1 cellular context compared by ENCODE assay signal in the genomic region with DNA sequence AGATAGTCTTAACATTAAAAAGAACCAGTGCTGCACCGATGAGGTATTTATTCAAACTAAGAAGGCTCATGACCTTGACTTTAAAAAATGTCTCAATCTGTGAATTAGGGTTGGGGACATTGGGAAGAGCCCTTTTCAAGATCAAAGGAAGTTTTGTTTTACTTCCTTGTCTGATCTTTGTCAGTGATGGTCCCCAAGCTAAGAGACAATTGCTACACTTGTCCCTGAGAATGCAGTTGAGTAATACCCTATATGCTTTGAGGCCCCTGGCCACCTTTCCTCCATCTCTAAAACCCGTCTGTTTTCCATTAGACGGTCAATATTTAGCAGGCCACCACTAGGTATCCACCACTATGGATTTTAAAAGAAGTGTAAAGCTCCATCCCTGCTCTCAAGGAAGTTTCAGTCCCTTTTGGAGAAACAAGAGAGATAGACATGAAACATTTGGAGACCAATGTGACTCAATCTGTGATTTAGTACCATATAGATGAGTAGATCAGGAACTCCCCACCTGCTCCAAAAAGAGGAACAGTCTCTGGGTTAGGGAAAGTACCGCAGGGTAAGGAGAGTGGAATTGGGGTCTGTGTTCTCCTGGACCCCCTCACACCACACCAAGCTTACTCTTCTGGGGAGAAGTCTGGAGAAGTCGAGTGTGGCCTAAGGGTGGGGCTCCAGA.
TF ChIP-seq lines count a peak whose summit lies in the region.

No MANE protein-coding gene starts in this region.

TF ChIP-seq in HepG2, 621 proteins besides CTCF, POLR2A, EP300 and RAD21 (continued from another document and continues in another):
- TF ChIP-seq, protein P1, sequence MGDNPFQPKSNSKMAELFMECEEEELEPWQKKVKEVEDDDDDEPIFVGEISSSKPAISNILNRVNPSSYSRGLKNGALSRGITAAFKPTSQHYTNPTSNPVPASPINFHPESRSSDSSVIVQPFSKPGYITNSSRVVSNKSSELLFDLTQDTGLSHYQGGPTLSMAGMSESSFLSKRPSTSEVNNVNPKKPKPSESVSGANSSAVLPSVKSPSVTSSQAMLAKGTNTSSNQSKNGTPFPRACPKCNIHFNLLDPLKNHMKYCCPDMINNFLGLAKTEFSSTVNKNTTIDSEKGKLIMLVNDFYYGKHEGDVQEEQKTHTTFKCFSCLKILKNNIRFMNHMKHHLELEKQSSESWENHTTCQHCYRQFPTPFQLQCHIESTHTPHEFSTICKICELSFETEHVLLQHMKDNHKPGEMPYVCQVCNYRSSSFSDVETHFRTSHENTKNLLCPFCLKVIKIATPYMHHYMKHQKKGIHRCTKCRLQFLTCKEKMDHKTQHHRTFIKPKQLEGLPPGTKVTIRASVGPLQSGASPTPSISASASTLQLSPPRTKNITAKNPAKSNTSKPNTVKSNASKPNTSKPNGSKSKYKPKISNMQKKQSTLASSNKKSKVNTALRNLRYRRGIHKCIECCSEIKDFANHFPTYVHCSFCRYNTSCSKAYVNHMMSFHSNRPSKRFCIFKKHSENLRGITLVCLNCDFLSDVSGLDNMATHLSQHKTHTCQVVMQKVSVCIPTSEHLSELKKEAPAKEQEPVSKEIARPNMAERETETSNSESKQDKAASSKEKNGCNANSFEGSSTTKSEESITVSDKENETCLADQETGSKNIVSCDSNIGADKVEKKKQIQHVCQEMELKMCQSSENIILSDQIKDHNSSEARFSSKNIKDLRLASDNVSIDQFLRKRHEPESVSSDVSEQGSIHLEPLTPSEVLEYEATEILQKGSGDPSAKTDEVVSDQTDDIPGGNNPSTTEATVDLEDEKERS (CRISPR knock-in tag; IDR thresholded peaks at IDR 0.05), result no peak
- no peak for TF ChIP-seq REPIN1 (CRISPR knock-in tag; IDR thresholded peaks at IDR 0.05; ENCODE audit: borderline replicate concordance, low read depth)
- TF ChIP-seq ZNF30 (CRISPR knock-in tag; IDR thresholded peaks at IDR 0.05), result no peak
- TF ChIP-seq, protein P2, sequence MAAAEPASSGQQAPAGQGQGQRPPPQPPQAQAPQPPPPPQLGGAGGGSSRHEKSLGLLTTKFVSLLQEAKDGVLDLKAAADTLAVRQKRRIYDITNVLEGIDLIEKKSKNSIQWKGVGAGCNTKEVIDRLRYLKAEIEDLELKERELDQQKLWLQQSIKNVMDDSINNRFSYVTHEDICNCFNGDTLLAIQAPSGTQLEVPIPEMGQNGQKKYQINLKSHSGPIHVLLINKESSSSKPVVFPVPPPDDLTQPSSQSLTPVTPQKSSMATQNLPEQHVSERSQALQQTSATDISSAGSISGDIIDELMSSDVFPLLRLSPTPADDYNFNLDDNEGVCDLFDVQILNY (CRISPR knock-in tag; conservative IDR thresholded peaks at IDR 0.05), result no peak
- peak; percentile 76; the same call in 1 of the 2 replicates for TF ChIP-seq HMG20B (CRISPR knock-in tag; conservative IDR thresholded peaks at IDR 0.05)
- no peak for TF ChIP-seq ZNF20 (CRISPR knock-in tag; IDR thresholded peaks at IDR 0.05)
- TF ChIP-seq, protein P3, sequence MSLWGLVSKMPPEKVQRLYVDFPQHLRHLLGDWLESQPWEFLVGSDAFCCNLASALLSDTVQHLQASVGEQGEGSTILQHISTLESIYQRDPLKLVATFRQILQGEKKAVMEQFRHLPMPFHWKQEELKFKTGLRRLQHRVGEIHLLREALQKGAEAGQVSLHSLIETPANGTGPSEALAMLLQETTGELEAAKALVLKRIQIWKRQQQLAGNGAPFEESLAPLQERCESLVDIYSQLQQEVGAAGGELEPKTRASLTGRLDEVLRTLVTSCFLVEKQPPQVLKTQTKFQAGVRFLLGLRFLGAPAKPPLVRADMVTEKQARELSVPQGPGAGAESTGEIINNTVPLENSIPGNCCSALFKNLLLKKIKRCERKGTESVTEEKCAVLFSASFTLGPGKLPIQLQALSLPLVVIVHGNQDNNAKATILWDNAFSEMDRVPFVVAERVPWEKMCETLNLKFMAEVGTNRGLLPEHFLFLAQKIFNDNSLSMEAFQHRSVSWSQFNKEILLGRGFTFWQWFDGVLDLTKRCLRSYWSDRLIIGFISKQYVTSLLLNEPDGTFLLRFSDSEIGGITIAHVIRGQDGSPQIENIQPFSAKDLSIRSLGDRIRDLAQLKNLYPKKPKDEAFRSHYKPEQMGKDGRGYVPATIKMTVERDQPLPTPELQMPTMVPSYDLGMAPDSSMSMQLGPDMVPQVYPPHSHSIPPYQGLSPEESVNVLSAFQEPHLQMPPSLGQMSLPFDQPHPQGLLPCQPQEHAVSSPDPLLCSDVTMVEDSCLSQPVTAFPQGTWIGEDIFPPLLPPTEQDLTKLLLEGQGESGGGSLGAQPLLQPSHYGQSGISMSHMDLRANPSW (CRISPR knock-in tag; IDR thresholded peaks at IDR 0.05; ENCODE audit: borderline replicate concordance), result no peak
- TF ChIP-seq, protein P4, sequence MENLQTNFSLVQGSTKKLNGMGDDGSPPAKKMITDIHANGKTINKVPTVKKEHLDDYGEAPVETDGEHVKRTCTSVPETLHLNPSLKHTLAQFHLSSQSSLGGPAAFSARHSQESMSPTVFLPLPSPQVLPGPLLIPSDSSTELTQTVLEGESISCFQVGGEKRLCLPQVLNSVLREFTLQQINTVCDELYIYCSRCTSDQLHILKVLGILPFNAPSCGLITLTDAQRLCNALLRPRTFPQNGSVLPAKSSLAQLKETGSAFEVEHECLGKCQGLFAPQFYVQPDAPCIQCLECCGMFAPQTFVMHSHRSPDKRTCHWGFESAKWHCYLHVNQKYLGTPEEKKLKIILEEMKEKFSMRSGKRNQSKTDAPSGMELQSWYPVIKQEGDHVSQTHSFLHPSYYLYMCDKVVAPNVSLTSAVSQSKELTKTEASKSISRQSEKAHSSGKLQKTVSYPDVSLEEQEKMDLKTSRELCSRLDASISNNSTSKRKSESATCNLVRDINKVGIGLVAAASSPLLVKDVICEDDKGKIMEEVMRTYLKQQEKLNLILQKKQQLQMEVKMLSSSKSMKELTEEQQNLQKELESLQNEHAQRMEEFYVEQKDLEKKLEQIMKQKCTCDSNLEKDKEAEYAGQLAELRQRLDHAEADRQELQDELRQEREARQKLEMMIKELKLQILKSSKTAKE (CRISPR knock-in tag; IDR thresholded peaks at IDR 0.05; ENCODE audit: borderline replicate concordance), result no peak
- TF ChIP-seq, protein P5, sequence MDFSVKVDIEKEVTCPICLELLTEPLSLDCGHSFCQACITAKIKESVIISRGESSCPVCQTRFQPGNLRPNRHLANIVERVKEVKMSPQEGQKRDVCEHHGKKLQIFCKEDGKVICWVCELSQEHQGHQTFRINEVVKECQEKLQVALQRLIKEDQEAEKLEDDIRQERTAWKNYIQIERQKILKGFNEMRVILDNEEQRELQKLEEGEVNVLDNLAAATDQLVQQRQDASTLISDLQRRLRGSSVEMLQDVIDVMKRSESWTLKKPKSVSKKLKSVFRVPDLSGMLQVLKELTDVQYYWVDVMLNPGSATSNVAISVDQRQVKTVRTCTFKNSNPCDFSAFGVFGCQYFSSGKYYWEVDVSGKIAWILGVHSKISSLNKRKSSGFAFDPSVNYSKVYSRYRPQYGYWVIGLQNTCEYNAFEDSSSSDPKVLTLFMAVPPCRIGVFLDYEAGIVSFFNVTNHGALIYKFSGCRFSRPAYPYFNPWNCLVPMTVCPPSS (IDR thresholded peaks at IDR 0.05), result no peak
- TF ChIP-seq, protein P6, sequence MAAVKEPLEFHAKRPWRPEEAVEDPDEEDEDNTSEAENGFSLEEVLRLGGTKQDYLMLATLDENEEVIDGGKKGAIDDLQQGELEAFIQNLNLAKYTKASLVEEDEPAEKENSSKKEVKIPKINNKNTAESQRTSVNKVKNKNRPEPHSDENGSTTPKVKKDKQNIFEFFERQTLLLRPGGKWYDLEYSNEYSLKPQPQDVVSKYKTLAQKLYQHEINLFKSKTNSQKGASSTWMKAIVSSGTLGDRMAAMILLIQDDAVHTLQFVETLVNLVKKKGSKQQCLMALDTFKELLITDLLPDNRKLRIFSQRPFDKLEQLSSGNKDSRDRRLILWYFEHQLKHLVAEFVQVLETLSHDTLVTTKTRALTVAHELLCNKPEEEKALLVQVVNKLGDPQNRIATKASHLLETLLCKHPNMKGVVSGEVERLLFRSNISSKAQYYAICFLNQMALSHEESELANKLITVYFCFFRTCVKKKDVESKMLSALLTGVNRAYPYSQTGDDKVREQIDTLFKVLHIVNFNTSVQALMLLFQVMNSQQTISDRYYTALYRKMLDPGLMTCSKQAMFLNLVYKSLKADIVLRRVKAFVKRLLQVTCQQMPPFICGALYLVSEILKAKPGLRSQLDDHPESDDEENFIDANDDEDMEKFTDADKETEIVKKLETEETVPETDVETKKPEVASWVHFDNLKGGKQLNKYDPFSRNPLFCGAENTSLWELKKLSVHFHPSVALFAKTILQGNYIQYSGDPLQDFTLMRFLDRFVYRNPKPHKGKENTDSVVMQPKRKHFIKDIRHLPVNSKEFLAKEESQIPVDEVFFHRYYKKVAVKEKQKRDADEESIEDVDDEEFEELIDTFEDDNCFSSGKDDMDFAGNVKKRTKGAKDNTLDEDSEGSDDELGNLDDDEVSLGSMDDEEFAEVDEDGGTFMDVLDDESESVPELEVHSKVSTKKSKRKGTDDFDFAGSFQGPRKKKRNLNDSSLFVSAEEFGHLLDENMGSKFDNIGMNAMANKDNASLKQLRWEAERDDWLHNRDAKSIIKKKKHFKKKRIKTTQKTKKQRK (IDR thresholded peaks at IDR 0.05; ENCODE audit: low read length), result no peak
- 0 out of 2 replicates have a peak, but pooled peaks have one; percentile 18 for TF ChIP-seq MIXL1 (CRISPR knock-in tag; IDR thresholded peaks at IDR 0.05)
- no peak for TF ChIP-seq DR1 (CRISPR knock-in tag; IDR thresholded peaks at IDR 0.05)
- 0 out of 2 replicates have a peak, but pooled peaks have one; percentile 42 for TF ChIP-seq ZNF264 (CRISPR knock-in tag; IDR thresholded peaks at IDR 0.05)
- no peak for TF ChIP-seq ZNF343 (CRISPR knock-in tag; IDR thresholded peaks at IDR 0.05)
- TF ChIP-seq, protein P7, sequence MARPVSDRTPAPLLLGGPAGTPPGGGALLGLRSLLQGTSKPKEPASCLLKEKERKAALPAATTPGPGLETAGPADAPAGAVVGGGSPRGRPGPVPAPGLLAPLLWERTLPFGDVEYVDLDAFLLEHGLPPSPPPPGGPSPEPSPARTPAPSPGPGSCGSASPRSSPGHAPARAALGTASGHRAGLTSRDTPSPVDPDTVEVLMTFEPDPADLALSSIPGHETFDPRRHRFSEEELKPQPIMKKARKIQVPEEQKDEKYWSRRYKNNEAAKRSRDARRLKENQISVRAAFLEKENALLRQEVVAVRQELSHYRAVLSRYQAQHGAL (CRISPR knock-in tag; IDR thresholded peaks at IDR 0.05; ENCODE audit: not compliant biosample characterization), result no peak
- TF ChIP-seq, protein P8, sequence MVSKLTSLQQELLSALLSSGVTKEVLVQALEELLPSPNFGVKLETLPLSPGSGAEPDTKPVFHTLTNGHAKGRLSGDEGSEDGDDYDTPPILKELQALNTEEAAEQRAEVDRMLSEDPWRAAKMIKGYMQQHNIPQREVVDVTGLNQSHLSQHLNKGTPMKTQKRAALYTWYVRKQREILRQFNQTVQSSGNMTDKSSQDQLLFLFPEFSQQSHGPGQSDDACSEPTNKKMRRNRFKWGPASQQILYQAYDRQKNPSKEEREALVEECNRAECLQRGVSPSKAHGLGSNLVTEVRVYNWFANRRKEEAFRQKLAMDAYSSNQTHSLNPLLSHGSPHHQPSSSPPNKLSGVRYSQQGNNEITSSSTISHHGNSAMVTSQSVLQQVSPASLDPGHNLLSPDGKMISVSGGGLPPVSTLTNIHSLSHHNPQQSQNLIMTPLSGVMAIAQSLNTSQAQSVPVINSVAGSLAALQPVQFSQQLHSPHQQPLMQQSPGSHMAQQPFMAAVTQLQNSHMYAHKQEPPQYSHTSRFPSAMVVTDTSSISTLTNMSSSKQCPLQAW (CRISPR knock-in tag; IDR thresholded peaks at IDR 0.05), result no peak
- TF ChIP-seq SMAD3 (CRISPR knock-in tag; IDR thresholded peaks at IDR 0.05), result peak; percentile 86
- TF ChIP-seq, protein P9, sequence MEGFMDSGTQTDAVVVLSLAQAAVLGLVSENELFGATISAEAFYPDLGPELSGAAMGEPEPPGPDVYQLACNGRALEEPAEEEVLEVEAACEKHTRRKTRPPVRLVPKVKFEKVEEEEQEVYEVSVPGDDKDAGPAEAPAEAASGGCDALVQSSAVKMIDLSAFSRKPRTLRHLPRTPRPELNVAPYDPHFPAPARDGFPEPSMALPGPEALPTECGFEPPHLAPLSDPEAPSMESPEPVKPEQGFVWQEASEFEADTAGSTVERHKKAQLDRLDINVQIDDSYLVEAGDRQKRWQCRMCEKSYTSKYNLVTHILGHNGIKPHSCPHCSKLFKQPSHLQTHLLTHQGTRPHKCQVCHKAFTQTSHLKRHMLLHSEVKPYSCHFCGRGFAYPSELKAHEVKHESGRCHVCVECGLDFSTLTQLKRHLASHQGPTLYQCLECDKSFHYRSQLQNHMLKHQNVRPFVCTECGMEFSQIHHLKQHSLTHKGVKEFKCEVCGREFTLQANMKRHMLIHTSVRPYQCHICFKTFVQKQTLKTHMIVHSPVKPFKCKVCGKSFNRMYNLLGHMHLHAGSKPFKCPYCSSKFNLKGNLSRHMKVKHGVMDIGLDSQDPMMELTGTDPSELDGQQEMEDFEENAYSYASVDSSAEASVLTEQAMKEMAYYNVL (CRISPR knock-in tag; IDR thresholded peaks at IDR 0.05; ENCODE audit: borderline replicate concordance), result peak; percentile 85; the same call in 1 of the 2 replicates
- no peak for TF ChIP-seq ADNP (CRISPR knock-in tag; IDR thresholded peaks at IDR 0.05)
- TF ChIP-seq HOXD1 (CRISPR knock-in tag; IDR thresholded peaks at IDR 0.05), result peak; percentile 67; the same call in 1 of the 2 replicates
- TF ChIP-seq, protein P10, sequence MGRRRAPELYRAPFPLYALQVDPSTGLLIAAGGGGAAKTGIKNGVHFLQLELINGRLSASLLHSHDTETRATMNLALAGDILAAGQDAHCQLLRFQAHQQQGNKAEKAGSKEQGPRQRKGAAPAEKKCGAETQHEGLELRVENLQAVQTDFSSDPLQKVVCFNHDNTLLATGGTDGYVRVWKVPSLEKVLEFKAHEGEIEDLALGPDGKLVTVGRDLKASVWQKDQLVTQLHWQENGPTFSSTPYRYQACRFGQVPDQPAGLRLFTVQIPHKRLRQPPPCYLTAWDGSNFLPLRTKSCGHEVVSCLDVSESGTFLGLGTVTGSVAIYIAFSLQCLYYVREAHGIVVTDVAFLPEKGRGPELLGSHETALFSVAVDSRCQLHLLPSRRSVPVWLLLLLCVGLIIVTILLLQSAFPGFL (CRISPR knock-in tag; IDR thresholded peaks at IDR 0.05), result no peak
- TF ChIP-seq KDM5B (CRISPR knock-in tag; IDR thresholded peaks at IDR 0.05; ENCODE audit: borderline replicate concordance), result no peak
- TF ChIP-seq SOX6 (IDR thresholded peaks at IDR 0.05), result no peak
- TF ChIP-seq SOX6 (CRISPR knock-in tag; IDR thresholded peaks at IDR 0.05), result peak; percentile 96
- TF ChIP-seq ZBTB1 (CRISPR knock-in tag; IDR thresholded peaks at IDR 0.05; ENCODE audit: borderline replicate concordance), result no peak
- TF ChIP-seq, protein P11, sequence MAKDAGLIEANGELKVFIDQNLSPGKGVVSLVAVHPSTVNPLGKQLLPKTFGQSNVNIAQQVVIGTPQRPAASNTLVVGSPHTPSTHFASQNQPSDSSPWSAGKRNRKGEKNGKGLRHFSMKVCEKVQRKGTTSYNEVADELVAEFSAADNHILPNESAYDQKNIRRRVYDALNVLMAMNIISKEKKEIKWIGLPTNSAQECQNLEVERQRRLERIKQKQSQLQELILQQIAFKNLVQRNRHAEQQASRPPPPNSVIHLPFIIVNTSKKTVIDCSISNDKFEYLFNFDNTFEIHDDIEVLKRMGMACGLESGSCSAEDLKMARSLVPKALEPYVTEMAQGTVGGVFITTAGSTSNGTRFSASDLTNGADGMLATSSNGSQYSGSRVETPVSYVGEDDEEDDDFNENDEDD (CRISPR knock-in tag; IDR thresholded peaks at IDR 0.05; ENCODE audit: borderline replicate concordance), result no peak
- TF ChIP-seq HOXA3 (CRISPR knock-in tag; IDR thresholded peaks at IDR 0.05), result peak; percentile 65; the same call in 1 of the 2 replicates
- TF ChIP-seq LCORL (IDR thresholded peaks at IDR 0.05), result no peak
- peak; percentile 76 for TF ChIP-seq LCORL (CRISPR knock-in tag; IDR thresholded peaks at IDR 0.05)
- TF ChIP-seq ZNF430 (CRISPR knock-in tag; IDR thresholded peaks at IDR 0.05), result no peak
- 0 out of 2 replicates have a peak, but pooled peaks have one; percentile 37 for TF ChIP-seq DPF2 (CRISPR knock-in tag; IDR thresholded peaks at IDR 0.05; ENCODE audit: borderline replicate concordance, low read depth)
- no peak for TF ChIP-seq ZNF350 (CRISPR knock-in tag; IDR thresholded peaks at IDR 0.05; ENCODE audit: borderline replicate concordance, low read depth)
- TF ChIP-seq ZNF17 (CRISPR knock-in tag; IDR thresholded peaks at IDR 0.05), result no peak
- TF ChIP-seq MATR3 (CRISPR knock-in tag; IDR thresholded peaks at IDR 0.05), result no peak
